11 cellular contexts compared by ENCODE assay signal in genomic region chr5:37696190-37697021, GRCh38.
DNase-seq lines count a peak whose midpoint lies in the region; ATAC-seq and TF ChIP-seq lines count a peak whose summit lies in the region.
"Had no signal": no experiment of that assay in that cellular context is flagged by ENCODE, and none has a peak within 500 bp of the region (broad histone marks: within the 10 kb centered on the region; RNA-seq: fewer than 3 reads in every experiment).

No MANE protein-coding gene starts in this region.

- H3K27ac ChIP-seq in brain microvascular endothelial cell = no peak overlapping the region
- H3K27ac ChIP-seq in mesenchymal stem cell (ENCODE audit: low read length, poor library complexity, severe bottlenecking) = peak overlapping the region; percentile 35
- H3K27ac ChIP-seq: skin epidermis, VCaP had no signal

- H3K4me3 ChIP-seq in brain microvascular endothelial cell (ENCODE audit: low read depth, low read length) = no peak overlapping the region
- no peak overlapping the region for H3K4me3 ChIP-seq in mesenchymal stem cell (ENCODE audit: insufficient read depth in 1 of 2, low read depth in 1 of 2, low read length in 2 of 2)
- H3K4me3 ChIP-seq: skin epidermis had no signal

- no peaks in the 10 kb centered on the region for H3K27me3 ChIP-seq in brain microvascular endothelial cell (replicated peaks)
- H3K27me3 ChIP-seq in mesenchymal stem cell (ENCODE audit: control insufficient read depth in 1 of 2, insufficient read depth in 1 of 2, low read length in 2 of 2) = no peaks in the 10 kb centered on the region

- in situ Hi-C loops in brain microvascular endothelial cell (cut with HindIII; ENCODE audit: low pct_ligation_motif_present, low sequenced_read_pairs) = no loop called here

- H3K79me1 ChIP-seq in mesenchymal stem cell (replicated peaks; ENCODE audit: low read length, poor library complexity, severe bottlenecking) = no peaks in the 10 kb centered on the region

- peaks cover 39% of the 10 kb centered on the region for H3K36me3 Mint-ChIP-seq in activated naive CD4-positive, alpha-beta T cell treated with anti-CD3 and anti-CD28 coated beads for 36 hours (ENCODE audit: low read depth)

- no peaks in the 10 kb centered on the region for H3K36me3 ChIP-seq in brain microvascular endothelial cell (replicated peaks)
- H3K36me3 ChIP-seq in mesenchymal stem cell (ENCODE audit: control insufficient read depth in 1 of 2, insufficient read depth in 2 of 2, low read depth in 1 of 2, low read length in 2 of 2) = peaks cover 0 to 15% of the 10 kb centered on the region in 2 experiments

- H2BK12ac ChIP-seq in mesenchymal stem cell (ENCODE audit: low read length in 2 of 2) = no peak overlapping the region

- DNase-seq in DMS79 (lab: John Stamatoyannopoulos, UW) (peak; percentile 44), LoVo (ENCODE audit: low spot score) (peak; percentile 45), brain microvascular endothelial cell (peak; percentile 9), mesenchymal stem cell (no peak)
- DNase-seq in activated naive CD4-positive, alpha-beta T cell treated with anti-CD3 and anti-CD28 coated beads for 36 hours = no peak
- DNase-seq: NCI-H82 had no signal

- no peak for TF ChIP-seq CTCF in brain microvascular endothelial cell (IDR thresholded peaks at IDR 0.05; ENCODE audit: low read depth, low read length, missing control alignments)

- CTCF ChIA-PET in activated naive CD4-positive, alpha-beta T cell treated with anti-CD3 and anti-CD28 coated beads for 36 hours (lab: Charles Lee) = no interaction called here

- H2BK120ac ChIP-seq in mesenchymal stem cell (ENCODE audit: low read depth, low read length) = no peak overlapping the region

- no peak overlapping the region for H2AFZ ChIP-seq in mesenchymal stem cell (ENCODE audit: low read depth, low read length)

- peaks cover 4% of the 10 kb centered on the region for H3K9me3 ChIP-seq in mesenchymal stem cell (ENCODE audit: control insufficient read depth, low read length)

- no peak overlapping the region for H3K27ac Mint-ChIP-seq in activated naive CD4-positive, alpha-beta T cell treated with anti-CD3 and anti-CD28 coated beads for 36 hours

- ATAC-seq in HG02840 (IDR thresholded peaks at IDR 0.05; ENCODE audit: low FRiP score, unreplicated experiment) (no peak), GM18858 (IDR thresholded peaks at IDR 0.05; ENCODE audit: unreplicated experiment) (no peak), GM21381 (IDR thresholded peaks at IDR 0.05; ENCODE audit: unreplicated experiment) (no peak)

- no peak overlapping the region for H3K23ac ChIP-seq in mesenchymal stem cell (ENCODE audit: low read length in 2 of 2)

- H3K14ac ChIP-seq in mesenchymal stem cell (ENCODE audit: low read length in 2 of 2) = no peak overlapping the region

- H3K27me3 Mint-ChIP-seq in activated naive CD4-positive, alpha-beta T cell treated with anti-CD3 and anti-CD28 coated beads for 36 hours (ENCODE audit: low read depth) = no peaks in the 10 kb centered on the region

- no peak overlapping the region for H2BK5ac ChIP-seq in mesenchymal stem cell (ENCODE audit: low read depth, low read length, poor library complexity, severe bottlenecking)

- H3K18ac ChIP-seq in mesenchymal stem cell (ENCODE audit: low read depth in 1 of 2, low read length in 2 of 2) = peak overlapping the region in 1 of 2 experiments; percentile 48

- H2BK15ac ChIP-seq in mesenchymal stem cell (ENCODE audit: low read depth, poor library complexity, severe bottlenecking) = no peak overlapping the region

- WGBS in mesenchymal stem cell = 75% methylated on average over 1 of the region's 5 CpGs

- no peaks in the 10 kb centered on the region for H3K4me1 Mint-ChIP-seq in activated naive CD4-positive, alpha-beta T cell treated with anti-CD3 and anti-CD28 coated beads for 36 hours (ENCODE audit: low read depth)

- peaks cover 24% of the 10 kb centered on the region for H3K9me3 Mint-ChIP-seq in activated naive CD4-positive, alpha-beta T cell treated with anti-CD3 and anti-CD28 coated beads for 36 hours

- no peak overlapping the region for H3K4me3 Mint-ChIP-seq in activated naive CD4-positive, alpha-beta T cell treated with anti-CD3 and anti-CD28 coated beads for 36 hours

- peaks cover 3% of the 10 kb centered on the region for H3K4me1 ChIP-seq in mesenchymal stem cell (ENCODE audit: control insufficient read depth, insufficient read depth, low read depth, low read length)

- H3K4me2 ChIP-seq in mesenchymal stem cell (ENCODE audit: low read length, poor library complexity, severe bottlenecking) = no peak overlapping the region

- H3K9ac ChIP-seq in mesenchymal stem cell (ENCODE audit: low read length) = no peak overlapping the region

- intact Hi-C loops in activated naive CD4-positive, alpha-beta T cell treated with anti-CD3 and anti-CD28 coated beads for 36 hours (cut with micrococcal nuclease) = no loop called here

- H4K8ac ChIP-seq in mesenchymal stem cell (ENCODE audit: low read length) = no peak overlapping the region

- H3K4ac ChIP-seq in mesenchymal stem cell (ENCODE audit: low read depth in 1 of 2, low read length in 2 of 2) = no peak overlapping the region

- H4K91ac ChIP-seq in mesenchymal stem cell (ENCODE audit: low read length) = no peak overlapping the region

- no peak overlapping the region for H2AK5ac ChIP-seq in mesenchymal stem cell (ENCODE audit: low read length, severe bottlenecking)

Comparison
In these comparisons a context has a peak if more than half of its experiments do, and no peak if none do; other contexts are left out.
1. DNase-seq: peak in DMS79 (single experiment), LoVo (single experiment) and brain microvascular endothelial cell (single experiment); none in mesenchymal stem cell (single experiment) and activated naive CD4-positive, alpha-beta T cell treated with anti-CD3 and anti-CD28 coated beads for 36 hours (single experiment).